ENCODE assay signal across 1 cellular context in the genomic region with DNA sequence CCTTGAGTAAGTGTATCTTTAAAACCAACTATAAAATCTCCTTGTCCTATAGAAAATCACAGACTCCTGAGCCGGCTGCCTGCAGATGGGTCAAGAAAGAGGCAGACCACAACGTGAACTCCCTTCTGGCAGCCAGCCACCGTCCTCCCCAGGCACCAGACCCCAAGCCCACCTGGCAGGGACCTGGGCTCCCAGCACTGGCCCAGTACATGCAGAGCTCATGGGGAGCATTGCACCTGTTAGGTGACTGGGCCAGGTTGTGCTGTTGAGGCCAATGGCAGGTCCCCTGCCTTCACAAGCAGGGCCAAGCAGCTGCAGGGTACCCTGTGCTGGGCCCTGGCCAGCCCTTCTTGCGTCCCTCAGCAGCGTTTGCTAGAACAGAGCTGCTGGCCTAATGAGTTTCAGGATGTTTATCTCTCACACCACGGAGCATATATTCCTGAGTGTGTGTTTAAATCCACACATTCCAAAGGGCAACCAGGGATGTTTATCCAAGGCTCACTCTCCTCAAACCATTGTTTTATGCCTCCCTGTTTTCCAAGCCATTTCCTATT.
TF ChIP-seq lines count a peak whose summit lies in the region.

No MANE protein-coding gene starts in this region.

TF ChIP-seq in HepG2, 621 proteins besides CTCF, POLR2A, EP300 and RAD21:
- TF ChIP-seq SRSF1 (optimal IDR thresholded peaks at IDR 0.05; ENCODE audit: low read depth, low read length) (no peak), MTF1 (CRISPR knock-in tag; IDR thresholded peaks at IDR 0.05) (no peak), RXRB (CRISPR knock-in tag; IDR thresholded peaks at IDR 0.05; ENCODE audit: borderline replicate concordance) (no peak), ZNF256 (CRISPR knock-in tag; conservative IDR thresholded peaks at IDR 0.05) (no peak), ZNF224 (CRISPR knock-in tag; IDR thresholded peaks at IDR 0.05) (no peak), ZNF138 (CRISPR knock-in tag; IDR thresholded peaks at IDR 0.05; ENCODE audit: low read depth) (no peak), NFYC (CRISPR knock-in tag; IDR thresholded peaks at IDR 0.05) (no peak), SOX13 (IDR thresholded peaks at IDR 0.05) (no peak), SOX13 (CRISPR knock-in tag; conservative IDR thresholded peaks at IDR 0.05 in 1 of 2, IDR thresholded peaks at IDR 0.05 in 1 of 2) (no peak), ATF4 (CRISPR knock-in tag; IDR thresholded peaks at IDR 0.05) (no peak), ZUFSP (CRISPR knock-in tag; IDR thresholded peaks at IDR 0.05; ENCODE audit: borderline replicate concordance) (no peak)
- TF ChIP-seq, protein P1, sequence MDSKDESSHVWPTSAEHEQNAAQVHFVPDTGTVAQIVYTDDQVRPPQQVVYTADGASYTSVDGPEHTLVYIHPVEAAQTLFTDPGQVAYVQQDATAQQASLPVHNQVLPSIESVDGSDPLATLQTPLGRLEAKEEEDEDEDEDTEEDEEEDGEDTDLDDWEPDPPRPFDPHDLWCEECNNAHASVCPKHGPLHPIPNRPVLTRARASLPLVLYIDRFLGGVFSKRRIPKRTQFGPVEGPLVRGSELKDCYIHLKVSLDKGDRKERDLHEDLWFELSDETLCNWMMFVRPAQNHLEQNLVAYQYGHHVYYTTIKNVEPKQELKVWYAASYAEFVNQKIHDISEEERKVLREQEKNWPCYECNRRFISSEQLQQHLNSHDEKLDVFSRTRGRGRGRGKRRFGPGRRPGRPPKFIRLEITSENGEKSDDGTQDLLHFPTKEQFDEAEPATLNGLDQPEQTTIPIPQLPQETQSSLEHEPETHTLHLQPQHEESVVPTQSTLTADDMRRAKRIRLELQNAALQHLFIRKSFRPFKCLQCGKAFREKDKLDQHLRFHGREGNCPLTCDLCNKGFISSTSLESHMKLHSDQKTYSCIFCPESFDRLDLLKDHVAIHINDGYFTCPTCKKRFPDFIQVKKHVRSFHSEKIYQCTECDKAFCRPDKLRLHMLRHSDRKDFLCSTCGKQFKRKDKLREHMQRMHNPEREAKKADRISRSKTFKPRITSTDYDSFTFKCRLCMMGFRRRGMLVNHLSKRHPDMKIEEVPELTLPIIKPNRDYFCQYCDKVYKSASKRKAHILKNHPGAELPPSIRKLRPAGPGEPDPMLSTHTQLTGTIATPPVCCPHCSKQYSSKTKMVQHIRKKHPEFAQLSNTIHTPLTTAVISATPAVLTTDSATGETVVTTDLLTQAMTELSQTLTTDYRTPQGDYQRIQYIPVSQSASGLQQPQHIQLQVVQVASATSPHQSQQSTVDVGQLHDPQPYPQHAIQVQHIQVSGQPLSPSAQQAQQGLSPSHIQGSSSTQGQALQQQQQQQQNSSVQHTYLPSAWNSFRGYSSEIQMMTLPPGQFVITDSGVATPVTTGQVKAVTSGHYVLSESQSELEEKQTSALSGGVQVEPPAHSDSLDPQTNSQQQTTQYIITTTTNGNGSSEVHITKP (CRISPR knock-in tag; IDR thresholded peaks at IDR 0.05; ENCODE audit: low read depth) = no peak
- TF ChIP-seq, protein P2, sequence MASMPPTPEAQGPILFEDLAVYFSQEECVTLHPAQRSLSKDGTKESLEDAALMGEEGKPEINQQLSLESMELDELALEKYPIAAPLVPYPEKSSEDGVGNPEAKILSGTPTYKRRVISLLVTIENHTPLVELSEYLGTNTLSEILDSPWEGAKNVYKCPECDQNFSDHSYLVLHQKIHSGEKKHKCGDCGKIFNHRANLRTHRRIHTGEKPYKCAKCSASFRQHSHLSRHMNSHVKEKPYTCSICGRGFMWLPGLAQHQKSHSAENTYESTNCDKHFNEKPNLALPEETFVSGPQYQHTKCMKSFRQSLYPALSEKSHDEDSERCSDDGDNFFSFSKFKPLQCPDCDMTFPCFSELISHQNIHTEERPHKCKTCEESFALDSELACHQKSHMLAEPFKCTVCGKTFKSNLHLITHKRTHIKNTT (CRISPR knock-in tag; IDR thresholded peaks at IDR 0.05) = no peak
